Comparison of ENCODE assay signal across 25 cellular contexts in genomic region chr1:242634732-242635131, GRCh38.
"Had no signal": no experiment of that assay in that cellular context is flagged by ENCODE, and none has a peak within 500 bp of the region (broad histone marks: within the 10 kb centered on the region; RNA-seq: fewer than 3 reads in every experiment).

No MANE protein-coding gene starts in this region.

- DNase-seq: activated CD4-positive, alpha-beta memory T cell treated with anti-CD3 and anti-CD28 coated beads, Interleukin-2, amount 10 ng/mL, durations not matched to agents 7 days and 5 days; activated CD4-positive, alpha-beta T cell treated with anti-CD3 and anti-CD28 coated beads for 36 hours; activated CD4-positive, alpha-beta T cell treated with anti-CD3 and anti-CD28 coated beads, Interleukin-2, amount 50 U/mL, for 1 hour; activated CD4-positive, CD25-positive, alpha-beta regulatory T cell; activated gamma-delta T cell treated with Interleukin-2 at 50 U/mL for 16 hours; activated naive CD4-positive, alpha-beta T cell treated with anti-CD3 and anti-CD28 coated beads, Interleukin-2, amount 10 ng/mL, durations not matched to agents 7 days and 5 days; activated naive CD8-positive, alpha-beta T cell treated with anti-CD3 and anti-CD28 coated beads for 36 hours; activated T-cell treated with anti-CD3 and anti-CD28 coated beads, Interleukin-2, amount 50 U/mL, for 72 hours; anterior cingulate cortex; cerebellar nuclear complex; Karpas-422; MM.1S; NCI-H1105; NCI-H1436 treated with DMSO at 0.1 percent for 48 hours; NCI-H187; NCI-H2081; NCI-H510A treated with DMSO at 0.1 percent for 48 hours; NCI-H69; NK-92 treated with Interleukin-12 subunit alpha and Interleukin-12 subunit beta, amount 100 ng/mL, for 24 hours; OCI-M1; RPMI8226; T-helper 2 cell; T1000 had no signal

- FAIRE-seq: colon, K562 had no signal
